In genomic region chr16:2455081-2455845, GRCh38 we compare ENCODE assay signal across 25 cellular contexts. TPM values are rescaled to one million over a fixed set of nuclear protein-coding genes. Genes with fewer than 3 reads are reported as not detected.
"Had no signal": no experiment of that assay in that cellular context is flagged by ENCODE, and none has a peak within 500 bp of the region (broad histone marks: within the 10 kb centered on the region; RNA-seq: fewer than 3 reads in every experiment).

No MANE protein-coding gene starts in this region.

- FAIRE-seq: endothelial cell of umbilical vein, keratinocyte, pancreas had no signal

- H3K27ac ChIP-seq: gastroesophageal sphincter, pancreas, psoas muscle, suprapubic skin, tibial artery had no signal

- H3K9me3 ChIP-seq: gastroesophageal sphincter, pancreas, psoas muscle, suprapubic skin, tibial artery had no signal

- ATAC-seq: activated CD8-positive, alpha-beta memory T cell treated with anti-CD3 and anti-CD28 coated beads, Interleukin-2, amount 10 ng/mL, durations not matched to agents 7 days and 5 days; activated CD8-positive, alpha-beta T cell treated with anti-CD3 and anti-CD28 coated beads, Interleukin-2, amount 10 ng/mL, durations not matched to agents 7 days and 5 days; activated naive CD8-positive, alpha-beta T cell treated with anti-CD3 and anti-CD28 coated beads, Interleukin-2, amount 50 U/mL, for 24 hours; left colon; pancreas; psoas muscle had no signal

- H3K27me3 ChIP-seq: gastroesophageal sphincter, pancreas, suprapubic skin, tibial artery had no signal

- DNase-seq: activated CD4-positive, alpha-beta T cell treated with anti-CD3 and anti-CD28 coated beads for 1 hour; activated CD8-positive, alpha-beta memory T cell treated with anti-CD3 and anti-CD28 coated beads, Interleukin-2, amount 10 ng/mL, durations not matched to agents 7 days and 5 days; activated CD8-positive, alpha-beta T cell treated with anti-CD3 and anti-CD28 coated beads, Interleukin-2, amount 10 ng/mL, durations not matched to agents 7 days and 5 days; activated naive CD8-positive, alpha-beta T cell treated with anti-CD3 and anti-CD28 coated beads, Interleukin-2, amount 50 U/mL, for 24 hours; activated T-cell treated with anti-CD3 and anti-CD28 coated beads, Interleukin-2, amount 50 U/mL, for 48 hours; amygdala; caudate nucleus; head of caudate nucleus; hippocampal formation; left colon; mammary epithelial cell; pancreas; psoas muscle; stimulated activated CD4-positive, alpha-beta T cell treated with anti-CD3 and anti-CD28 coated beads, Interleukin-15, amount 100 ng/mL, for 24 hours; stimulated activated CD4-positive, alpha-beta T cell treated with anti-CD3 and anti-CD28 coated beads, Interleukin-2, amount 100 ng/mL, for 24 hours; stimulated activated naive CD4-positive, alpha-beta T cell; T-helper 2 cell; tibial artery had no signal

- H3K36me3 ChIP-seq: pancreas had no signal

- H3K4me3 ChIP-seq: gastroesophageal sphincter, pancreas, psoas muscle, smooth muscle cell, suprapubic skin, tibial artery had no signal

- H3K4me2 ChIP-seq: smooth muscle cell had no signal

RNA-seq across cellular contexts. Expression of gene NTN3, which starts 15.8 kb away (rescaled TPM):
- total RNA-seq: activated CD8-positive, alpha-beta memory T cell treated with anti-CD3 and anti-CD28 coated beads, Interleukin-2, amount 10 ng/mL, durations not matched to agents 7 days and 5 days; activated T-helper 2 cell treated with anti-CD3 and anti-CD28 coated beads, Interferon-gamma antibody, Interleukin-2, Interleukin-4, amounts not matched to agents 10 μg/mL and 5 μg/mL and 100 μg/mL, durations not matched to agents 14 hours and 24 hours and 36 hours; gastroesophageal sphincter; left colon; suprapubic skin; ureter had no signal
